Comparison of ENCODE assay signal across 1 cellular context in the genomic region with DNA sequence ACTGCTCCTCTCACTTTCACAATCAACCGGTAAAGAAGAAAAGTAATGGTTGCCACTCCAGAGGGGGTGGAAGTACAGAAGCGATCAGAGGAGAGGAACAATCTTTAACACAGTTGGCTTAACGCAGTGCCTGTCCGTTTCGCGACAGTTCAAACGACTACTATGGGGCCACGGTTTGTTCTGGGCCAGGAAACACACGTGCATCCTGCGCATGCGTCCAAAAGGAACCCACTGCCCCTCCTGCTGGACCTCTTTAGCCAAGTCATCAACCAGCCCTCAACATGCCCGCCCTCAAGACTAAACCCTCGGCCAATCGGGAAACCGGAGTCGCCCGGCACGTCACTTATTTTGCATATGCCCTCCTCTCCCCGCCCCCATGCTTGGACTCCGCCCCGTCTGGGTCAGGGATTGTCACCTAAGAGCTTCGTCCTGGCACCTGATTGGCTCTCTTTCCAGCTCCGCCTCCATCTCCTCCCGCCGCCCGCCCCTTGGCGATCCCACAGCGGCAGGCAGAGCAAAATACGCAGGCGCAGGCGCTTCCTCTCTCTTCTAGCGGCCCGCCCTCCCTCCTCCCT.
TF ChIP-seq lines count a peak whose summit lies in the region.

No MANE protein-coding gene starts in this region.

TF ChIP-seq in HepG2, 621 proteins besides CTCF, POLR2A, EP300 and RAD21 (continued from another document and continues in another):
- TF ChIP-seq ZHX2 (IDR thresholded peaks at IDR 0.05; ENCODE audit: low read depth) (0 out of 2 replicates have a peak, but pooled peaks have one; percentile 37), ZHX2 (CRISPR knock-in tag; IDR thresholded peaks at IDR 0.05; ENCODE audit: borderline replicate concordance) (no peak), ZNF331 (CRISPR knock-in tag; IDR thresholded peaks at IDR 0.05) (peak; percentile 68), HHEX (CRISPR knock-in tag; IDR thresholded peaks at IDR 0.05) (no peak), HIVEP1 (CRISPR knock-in tag; IDR thresholded peaks at IDR 0.05) (no peak), PHF5A (CRISPR knock-in tag; IDR thresholded peaks at IDR 0.05; ENCODE audit: low read depth, unreplicated experiment) (no peak), ELF3 (CRISPR knock-in tag; IDR thresholded peaks at IDR 0.05) (0 out of 2 replicates have a peak, but pooled peaks have one; percentile 35), TCF7 (IDR thresholded peaks at IDR 0.05; ENCODE audit: low read depth) (peak; percentile 47; the same call in 1 of the 2 replicates), BRCA1 (CRISPR knock-in tag; IDR thresholded peaks at IDR 0.05) (no peak), ZNF709 (CRISPR knock-in tag; IDR thresholded peaks at IDR 0.05) (no peak), TAF15 (IDR thresholded peaks at IDR 0.05; ENCODE audit: low read depth, low read length, poor library complexity, severe bottlenecking) (no peak), PAX8 (CRISPR knock-in tag; IDR thresholded peaks at IDR 0.05; ENCODE audit: borderline replicate concordance) (no peak), KLF12 (CRISPR knock-in tag; IDR thresholded peaks at IDR 0.05; ENCODE audit: borderline replicate concordance) (no peak), ZBTB3 (CRISPR knock-in tag; IDR thresholded peaks at IDR 0.05; ENCODE audit: borderline replicate concordance, low read depth) (no peak), THAP9 (CRISPR knock-in tag; IDR thresholded peaks at IDR 0.05; ENCODE audit: borderline replicate concordance) (peak; percentile 30; the same call in 1 of the 2 replicates), KIAA2018 (CRISPR knock-in tag; IDR thresholded peaks at IDR 0.05; ENCODE audit: borderline replicate concordance) (no peak), SPEN (CRISPR knock-in tag; IDR thresholded peaks at IDR 0.05; ENCODE audit: low read depth) (peak; percentile 25; the same call in 1 of the 2 replicates), ZNF558 (CRISPR knock-in tag; IDR thresholded peaks at IDR 0.05; ENCODE audit: borderline replicate concordance) (no peak), ZNF614 (CRISPR knock-in tag; IDR thresholded peaks at IDR 0.05; ENCODE audit: borderline replicate concordance) (peak; percentile 37; the same call in 1 of the 2 replicates), NFYC (CRISPR knock-in tag; IDR thresholded peaks at IDR 0.05) (peak; percentile 77), ZNF160 (CRISPR knock-in tag; IDR thresholded peaks at IDR 0.05) (no peak), ZNF3 (CRISPR knock-in tag; IDR thresholded peaks at IDR 0.05) (no peak), ZNF430 (CRISPR knock-in tag; IDR thresholded peaks at IDR 0.05) (no peak; the same call in 1 of the 2 replicates), SAFB2 (CRISPR knock-in tag; IDR thresholded peaks at IDR 0.05; ENCODE audit: borderline replicate concordance, low read depth) (no peak), ZNF883 (CRISPR knock-in tag; IDR thresholded peaks at IDR 0.05; ENCODE audit: not compliant biosample characterization) (no peak), TIGD3 (CRISPR knock-in tag; IDR thresholded peaks at IDR 0.05; ENCODE audit: borderline replicate concordance) (no peak), ZFY (CRISPR knock-in tag; IDR thresholded peaks at IDR 0.05) (no peak), RELA (CRISPR knock-in tag; IDR thresholded peaks at IDR 0.05) (no peak), FOXA1 (IDR thresholded peaks at IDR 0.05) (no peak), FOXA1 (CRISPR knock-in tag; IDR thresholded peaks at IDR 0.05) (0 out of 2 replicates have a peak, but pooled peaks have one; percentile 5), ZNF607 (CRISPR knock-in tag; IDR thresholded peaks at IDR 0.05; ENCODE audit: borderline replicate concordance) (no peak; the same call in 1 of the 2 replicates), CBX5 (CRISPR knock-in tag; IDR thresholded peaks at IDR 0.05; ENCODE audit: borderline replicate concordance) (peak; percentile 70; the same call in 1 of the 2 replicates), KLF6 (CRISPR knock-in tag; IDR thresholded peaks at IDR 0.05) (0 out of 2 replicates have a peak, but pooled peaks have one; percentile 9), MXD4 (CRISPR knock-in tag; IDR thresholded peaks at IDR 0.05) (no peak; the same call in 1 of the 2 replicates), ZNF800 (CRISPR knock-in tag; IDR thresholded peaks at IDR 0.05) (no peak), BCL6 (CRISPR knock-in tag; IDR thresholded peaks at IDR 0.05) (0 out of 2 replicates have a peak, but pooled peaks have one; percentile 11)
- TF ChIP-seq, protein P1, sequence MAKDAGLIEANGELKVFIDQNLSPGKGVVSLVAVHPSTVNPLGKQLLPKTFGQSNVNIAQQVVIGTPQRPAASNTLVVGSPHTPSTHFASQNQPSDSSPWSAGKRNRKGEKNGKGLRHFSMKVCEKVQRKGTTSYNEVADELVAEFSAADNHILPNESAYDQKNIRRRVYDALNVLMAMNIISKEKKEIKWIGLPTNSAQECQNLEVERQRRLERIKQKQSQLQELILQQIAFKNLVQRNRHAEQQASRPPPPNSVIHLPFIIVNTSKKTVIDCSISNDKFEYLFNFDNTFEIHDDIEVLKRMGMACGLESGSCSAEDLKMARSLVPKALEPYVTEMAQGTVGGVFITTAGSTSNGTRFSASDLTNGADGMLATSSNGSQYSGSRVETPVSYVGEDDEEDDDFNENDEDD (CRISPR knock-in tag; IDR thresholded peaks at IDR 0.05; ENCODE audit: borderline replicate concordance): no peak
